In the genomic region with DNA sequence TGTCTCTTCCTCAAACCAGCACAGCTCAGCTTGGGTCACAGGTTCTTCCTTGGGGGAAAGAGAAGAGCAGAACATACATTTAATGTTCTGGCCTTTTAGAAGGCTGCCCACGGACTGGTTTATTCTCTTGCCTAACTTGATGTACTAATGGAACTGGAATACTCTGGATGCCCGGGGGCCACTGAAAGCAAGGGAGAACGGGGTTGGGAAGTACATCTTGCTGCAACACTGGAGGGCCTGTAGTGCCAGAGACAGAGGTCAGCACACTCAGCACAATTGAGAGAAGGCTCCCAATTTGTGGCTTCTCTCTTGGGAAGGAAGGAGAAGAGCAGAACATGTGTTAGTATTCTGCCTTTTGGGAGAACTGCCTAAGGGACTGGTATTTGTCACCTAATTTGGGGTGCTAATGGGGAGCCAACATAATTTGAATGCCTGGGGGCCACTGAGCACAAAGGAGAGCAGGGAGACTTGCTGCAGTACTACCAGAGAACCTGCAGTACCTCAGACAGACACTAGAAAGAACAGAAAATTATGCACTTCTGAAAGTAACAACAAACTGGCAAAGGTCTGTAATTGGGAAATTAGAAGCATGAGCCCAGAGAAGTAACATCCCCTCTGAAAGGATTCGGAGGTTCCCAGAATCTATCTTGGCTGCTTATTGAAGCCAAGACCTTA, we compare ENCODE assay signal across 2 cellular contexts.
TF ChIP-seq lines count a peak whose summit lies in the region.

No MANE protein-coding gene starts in this region.

TF ChIP-seq in A549, 52 proteins besides CTCF, POLR2A, EP300 and RAD21:
- no peak for TF ChIP-seq HEYL (CRISPR knock-in tag; IDR thresholded peaks at IDR 0.05)
- no peak for TF ChIP-seq ESRRA (IDR thresholded peaks at IDR 0.05; ENCODE audit: borderline replicate concordance, low read length)
- TF ChIP-seq, protein P1, sequence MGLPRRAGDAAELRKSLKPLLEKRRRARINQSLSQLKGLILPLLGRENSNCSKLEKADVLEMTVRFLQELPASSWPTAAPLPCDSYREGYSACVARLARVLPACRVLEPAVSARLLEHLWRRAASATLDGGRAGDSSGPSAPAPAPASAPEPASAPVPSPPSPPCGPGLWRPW (IDR thresholded peaks at IDR 0.05): no peak
- TF ChIP-seq POLR2AphosphoS2 (conservative IDR thresholded peaks at IDR 0.05; ENCODE audit: low read length): no peak
- TF ChIP-seq EHF (CRISPR knock-in tag; IDR thresholded peaks at IDR 0.05): no peak
- TF ChIP-seq TP53 (CRISPR knock-in tag; IDR thresholded peaks at IDR 0.05): no peak
- TF ChIP-seq HOXB13 (CRISPR knock-in tag; IDR thresholded peaks at IDR 0.05; ENCODE audit: low read depth): no peak
- TF ChIP-seq BHLHE40 (IDR thresholded peaks at IDR 0.05; ENCODE audit: low read depth, low read length): no peak
TF ChIP-seq in A549: peak in this region for 0.

TF ChIP-seq in GM23338, 12 proteins besides CTCF, POLR2A, EP300 and RAD21:
- no peak for TF ChIP-seq EZH2phosphoT487 (IDR thresholded peaks at IDR 0.05; ENCODE audit: unreplicated experiment)
- no peak for TF ChIP-seq POLR2AphosphoS5 (IDR thresholded peaks at IDR 0.05; ENCODE audit: low read depth)
- TF ChIP-seq, protein P2, sequence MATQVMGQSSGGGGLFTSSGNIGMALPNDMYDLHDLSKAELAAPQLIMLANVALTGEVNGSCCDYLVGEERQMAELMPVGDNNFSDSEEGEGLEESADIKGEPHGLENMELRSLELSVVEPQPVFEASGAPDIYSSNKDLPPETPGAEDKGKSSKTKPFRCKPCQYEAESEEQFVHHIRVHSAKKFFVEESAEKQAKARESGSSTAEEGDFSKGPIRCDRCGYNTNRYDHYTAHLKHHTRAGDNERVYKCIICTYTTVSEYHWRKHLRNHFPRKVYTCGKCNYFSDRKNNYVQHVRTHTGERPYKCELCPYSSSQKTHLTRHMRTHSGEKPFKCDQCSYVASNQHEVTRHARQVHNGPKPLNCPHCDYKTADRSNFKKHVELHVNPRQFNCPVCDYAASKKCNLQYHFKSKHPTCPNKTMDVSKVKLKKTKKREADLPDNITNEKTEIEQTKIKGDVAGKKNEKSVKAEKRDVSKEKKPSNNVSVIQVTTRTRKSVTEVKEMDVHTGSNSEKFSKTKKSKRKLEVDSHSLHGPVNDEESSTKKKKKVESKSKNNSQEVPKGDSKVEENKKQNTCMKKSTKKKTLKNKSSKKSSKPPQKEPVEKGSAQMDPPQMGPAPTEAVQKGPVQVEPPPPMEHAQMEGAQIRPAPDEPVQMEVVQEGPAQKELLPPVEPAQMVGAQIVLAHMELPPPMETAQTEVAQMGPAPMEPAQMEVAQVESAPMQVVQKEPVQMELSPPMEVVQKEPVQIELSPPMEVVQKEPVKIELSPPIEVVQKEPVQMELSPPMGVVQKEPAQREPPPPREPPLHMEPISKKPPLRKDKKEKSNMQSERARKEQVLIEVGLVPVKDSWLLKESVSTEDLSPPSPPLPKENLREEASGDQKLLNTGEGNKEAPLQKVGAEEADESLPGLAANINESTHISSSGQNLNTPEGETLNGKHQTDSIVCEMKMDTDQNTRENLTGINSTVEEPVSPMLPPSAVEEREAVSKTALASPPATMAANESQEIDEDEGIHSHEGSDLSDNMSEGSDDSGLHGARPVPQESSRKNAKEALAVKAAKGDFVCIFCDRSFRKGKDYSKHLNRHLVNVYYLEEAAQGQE (IDR thresholded peaks at IDR 0.05; ENCODE audit: unreplicated experiment): no peak
- TF ChIP-seq STAT1 (IDR thresholded peaks at IDR 0.05; ENCODE audit: unreplicated experiment): no peak
- TF ChIP-seq EZH2 (IDR thresholded peaks at IDR 0.05; ENCODE audit: low read depth, unreplicated experiment): no peak
- TF ChIP-seq NANOG (IDR thresholded peaks at IDR 0.05; ENCODE audit: borderline replicate concordance): no peak
- TF ChIP-seq, protein P3, sequence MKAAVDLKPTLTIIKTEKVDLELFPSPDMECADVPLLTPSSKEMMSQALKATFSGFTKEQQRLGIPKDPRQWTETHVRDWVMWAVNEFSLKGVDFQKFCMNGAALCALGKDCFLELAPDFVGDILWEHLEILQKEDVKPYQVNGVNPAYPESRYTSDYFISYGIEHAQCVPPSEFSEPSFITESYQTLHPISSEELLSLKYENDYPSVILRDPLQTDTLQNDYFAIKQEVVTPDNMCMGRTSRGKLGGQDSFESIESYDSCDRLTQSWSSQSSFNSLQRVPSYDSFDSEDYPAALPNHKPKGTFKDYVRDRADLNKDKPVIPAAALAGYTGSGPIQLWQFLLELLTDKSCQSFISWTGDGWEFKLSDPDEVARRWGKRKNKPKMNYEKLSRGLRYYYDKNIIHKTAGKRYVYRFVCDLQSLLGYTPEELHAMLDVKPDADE (IDR thresholded peaks at IDR 0.05): no peak
- no peak for TF ChIP-seq JUNB (IDR thresholded peaks at IDR 0.05; ENCODE audit: unreplicated experiment)
- TF ChIP-seq ZNF331 (CRISPR knock-in tag; IDR thresholded peaks at IDR 0.05; ENCODE audit: low read depth): no peak
- TF ChIP-seq, protein P4, sequence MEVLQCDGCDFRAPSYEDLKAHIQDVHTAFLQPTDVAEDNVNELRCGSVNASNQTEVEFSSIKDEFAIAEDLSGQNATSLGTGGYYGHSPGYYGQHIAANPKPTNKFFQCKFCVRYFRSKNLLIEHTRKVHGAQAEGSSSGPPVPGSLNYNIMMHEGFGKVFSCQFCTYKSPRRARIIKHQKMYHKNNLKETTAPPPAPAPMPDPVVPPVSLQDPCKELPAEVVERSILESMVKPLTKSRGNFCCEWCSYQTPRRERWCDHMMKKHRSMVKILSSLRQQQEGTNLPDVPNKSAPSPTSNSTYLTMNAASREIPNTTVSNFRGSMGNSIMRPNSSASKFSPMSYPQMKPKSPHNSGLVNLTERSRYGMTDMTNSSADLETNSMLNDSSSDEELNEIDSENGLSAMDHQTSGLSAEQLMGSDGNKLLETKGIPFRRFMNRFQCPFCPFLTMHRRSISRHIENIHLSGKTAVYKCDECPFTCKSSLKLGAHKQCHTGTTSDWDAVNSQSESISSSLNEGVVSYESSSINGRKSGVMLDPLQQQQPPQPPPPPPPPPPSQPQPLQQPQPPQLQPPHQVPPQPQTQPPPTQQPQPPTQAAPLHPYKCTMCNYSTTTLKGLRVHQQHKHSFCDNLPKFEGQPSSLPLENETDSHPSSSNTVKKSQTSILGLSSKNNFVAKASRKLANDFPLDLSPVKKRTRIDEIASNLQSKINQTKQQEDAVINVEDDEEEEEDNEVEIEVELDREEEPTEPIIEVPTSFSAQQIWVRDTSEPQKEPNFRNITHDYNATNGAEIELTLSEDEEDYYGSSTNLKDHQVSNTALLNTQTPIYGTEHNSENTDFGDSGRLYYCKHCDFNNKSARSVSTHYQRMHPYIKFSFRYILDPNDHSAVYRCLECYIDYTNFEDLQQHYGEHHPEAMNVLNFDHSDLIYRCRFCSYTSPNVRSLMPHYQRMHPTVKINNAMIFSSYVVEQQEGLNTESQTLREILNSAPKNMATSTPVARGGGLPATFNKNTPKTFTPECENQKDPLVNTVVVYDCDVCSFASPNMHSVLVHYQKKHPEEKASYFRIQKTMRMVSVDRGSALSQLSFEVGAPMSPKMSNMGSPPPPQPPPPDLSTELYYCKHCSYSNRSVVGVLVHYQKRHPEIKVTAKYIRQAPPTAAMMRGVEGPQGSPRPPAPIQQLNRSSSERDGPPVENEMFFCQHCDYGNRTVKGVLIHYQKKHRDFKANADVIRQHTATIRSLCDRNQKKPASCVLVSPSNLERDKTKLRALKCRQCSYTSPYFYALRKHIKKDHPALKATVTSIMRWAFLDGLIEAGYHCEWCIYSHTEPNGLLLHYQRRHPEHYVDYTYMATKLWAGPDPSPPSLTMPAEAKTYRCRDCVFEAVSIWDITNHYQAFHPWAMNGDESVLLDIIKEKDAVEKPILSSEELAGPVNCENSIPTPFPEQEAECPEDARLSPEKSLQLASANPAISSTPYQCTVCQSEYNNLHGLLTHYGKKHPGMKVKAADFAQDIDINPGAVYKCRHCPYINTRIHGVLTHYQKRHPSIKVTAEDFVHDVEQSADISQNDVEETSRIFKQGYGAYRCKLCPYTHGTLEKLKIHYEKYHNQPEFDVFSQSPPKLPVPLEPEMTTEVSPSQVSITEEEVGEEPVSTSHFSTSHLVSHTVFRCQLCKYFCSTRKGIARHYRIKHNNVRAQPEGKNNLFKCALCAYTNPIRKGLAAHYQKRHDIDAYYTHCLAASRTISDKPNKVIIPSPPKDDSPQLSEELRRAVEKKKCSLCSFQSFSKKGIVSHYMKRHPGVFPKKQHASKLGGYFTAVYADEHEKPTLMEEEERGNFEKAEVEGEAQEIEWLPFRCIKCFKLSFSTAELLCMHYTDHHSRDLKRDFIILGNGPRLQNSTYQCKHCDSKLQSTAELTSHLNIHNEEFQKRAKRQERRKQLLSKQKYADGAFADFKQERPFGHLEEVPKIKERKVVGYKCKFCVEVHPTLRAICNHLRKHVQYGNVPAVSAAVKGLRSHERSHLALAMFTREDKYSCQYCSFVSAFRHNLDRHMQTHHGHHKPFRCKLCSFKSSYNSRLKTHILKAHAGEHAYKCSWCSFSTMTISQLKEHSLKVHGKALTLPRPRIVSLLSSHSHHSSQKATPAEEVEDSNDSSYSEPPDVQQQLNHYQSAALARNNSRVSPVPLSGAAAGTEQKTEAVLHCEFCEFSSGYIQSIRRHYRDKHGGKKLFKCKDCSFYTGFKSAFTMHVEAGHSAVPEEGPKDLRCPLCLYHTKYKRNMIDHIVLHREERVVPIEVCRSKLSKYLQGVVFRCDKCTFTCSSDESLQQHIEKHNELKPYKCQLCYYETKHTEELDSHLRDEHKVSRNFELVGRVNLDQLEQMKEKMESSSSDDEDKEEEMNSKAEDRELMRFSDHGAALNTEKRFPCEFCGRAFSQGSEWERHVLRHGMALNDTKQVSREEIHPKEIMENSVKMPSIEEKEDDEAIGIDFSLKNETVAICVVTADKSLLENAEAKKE (CRISPR knock-in tag; IDR thresholded peaks at IDR 0.05): no peak
- no peak for TF ChIP-seq CREB1 (CRISPR knock-in tag; IDR thresholded peaks at IDR 0.05; ENCODE audit: low read depth)
- TF ChIP-seq ZNF114 (CRISPR knock-in tag; IDR thresholded peaks at IDR 0.05): no peak
